1 cellular context compared by ENCODE assay signal in the genomic region with DNA sequence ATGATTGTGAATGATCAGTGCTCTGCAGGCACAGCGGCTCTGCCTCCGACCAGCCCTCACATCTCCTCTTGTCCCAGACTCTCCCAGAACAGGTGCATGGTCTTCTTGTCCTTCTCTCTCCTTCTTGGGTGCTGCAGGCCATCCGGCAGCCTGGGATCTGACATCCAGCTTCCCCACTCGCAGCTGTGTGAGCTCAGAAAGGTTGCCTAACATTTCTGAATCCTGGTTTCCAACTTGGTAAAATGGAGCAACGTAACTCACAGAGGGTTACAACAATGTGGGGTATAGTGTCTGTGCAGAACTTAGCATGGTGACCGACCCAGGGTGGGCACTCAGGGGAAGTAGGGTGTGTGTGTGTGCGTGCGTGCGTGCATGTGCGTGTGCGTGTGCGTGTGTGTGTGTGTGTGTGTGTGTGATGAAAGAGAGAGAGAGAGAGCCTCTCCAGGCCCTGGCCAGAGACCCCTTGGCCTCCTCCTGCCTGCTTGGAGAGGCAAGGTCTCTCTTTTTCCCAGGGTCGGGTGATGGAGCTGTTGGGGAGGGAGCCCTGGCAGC.
TF ChIP-seq lines count a peak whose summit lies in the region.

No MANE protein-coding gene starts in this region.

TF ChIP-seq in HepG2, 621 proteins besides CTCF, POLR2A, EP300 and RAD21 (continued from another document):
- TF ChIP-seq ZNF101 (CRISPR knock-in tag; IDR thresholded peaks at IDR 0.05; ENCODE audit: borderline replicate concordance, low read depth) (0 out of 2 replicates have a peak, but pooled peaks have one; percentile 16), SATB2 (CRISPR knock-in tag; IDR thresholded peaks at IDR 0.05) (peak; percentile 8; the same call in 1 of the 2 replicates), ZNF547 (CRISPR knock-in tag; IDR thresholded peaks at IDR 0.05) (peak; percentile 29), PAX8 (CRISPR knock-in tag; IDR thresholded peaks at IDR 0.05; ENCODE audit: borderline replicate concordance) (0 out of 2 replicates have a peak, but pooled peaks have one; percentile 50), IKZF1 (IDR thresholded peaks at IDR 0.05) (no peak), ARID2 (CRISPR knock-in tag; IDR thresholded peaks at IDR 0.05; ENCODE audit: borderline replicate concordance) (0 out of 2 replicates have a peak, but pooled peaks have one; percentile 69), JDP2 (CRISPR knock-in tag; IDR thresholded peaks at IDR 0.05; ENCODE audit: borderline replicate concordance) (no peak; the same call in 1 of the 2 replicates), ZKSCAN1 (IDR thresholded peaks at IDR 0.05; ENCODE audit: low read length) (peak; percentile 13; the same call in 1 of the 2 replicates), ZNF256 (CRISPR knock-in tag; conservative IDR thresholded peaks at IDR 0.05) (0 out of 2 replicates have a peak, but pooled peaks have one; percentile 23), KDM1A (CRISPR knock-in tag; IDR thresholded peaks at IDR 0.05) (0 out of 2 replicates have a peak, but pooled peaks have one; percentile 1), BRD4 (CRISPR knock-in tag; IDR thresholded peaks at IDR 0.05) (0 out of 2 replicates have a peak, but pooled peaks have one; percentile 41), KLF11 (CRISPR knock-in tag; IDR thresholded peaks at IDR 0.05) (no peak), AGO2 (optimal IDR thresholded peaks at IDR 0.05; ENCODE audit: low read depth, low read length) (peak; percentile 61), ZFP82 (CRISPR knock-in tag; IDR thresholded peaks at IDR 0.05; ENCODE audit: borderline replicate concordance) (0 out of 2 replicates have a peak, but pooled peaks have one; percentile 65), CEBPG (CRISPR knock-in tag; IDR thresholded peaks at IDR 0.05) (0 out of 2 replicates have a peak, but pooled peaks have one; percentile 26), ZNF207 (IDR thresholded peaks at IDR 0.05; ENCODE audit: borderline replicate concordance) (0 out of 2 replicates have a peak, but pooled peaks have one; percentile 29), ZNF558 (CRISPR knock-in tag; IDR thresholded peaks at IDR 0.05; ENCODE audit: borderline replicate concordance) (peak; percentile 29; the same call in 1 of the 2 replicates), ZNF768 (CRISPR knock-in tag; IDR thresholded peaks at IDR 0.05) (peak; percentile 96), ZNF780A (CRISPR knock-in tag; IDR thresholded peaks at IDR 0.05) (peak; percentile 52; the same call in 1 of the 2 replicates), SMAD9 (CRISPR knock-in tag; IDR thresholded peaks at IDR 0.05) (0 out of 2 replicates have a peak, but pooled peaks have one; percentile 6), SNAPC2 (CRISPR knock-in tag; IDR thresholded peaks at IDR 0.05) (no peak)
- TF ChIP-seq, protein P1, sequence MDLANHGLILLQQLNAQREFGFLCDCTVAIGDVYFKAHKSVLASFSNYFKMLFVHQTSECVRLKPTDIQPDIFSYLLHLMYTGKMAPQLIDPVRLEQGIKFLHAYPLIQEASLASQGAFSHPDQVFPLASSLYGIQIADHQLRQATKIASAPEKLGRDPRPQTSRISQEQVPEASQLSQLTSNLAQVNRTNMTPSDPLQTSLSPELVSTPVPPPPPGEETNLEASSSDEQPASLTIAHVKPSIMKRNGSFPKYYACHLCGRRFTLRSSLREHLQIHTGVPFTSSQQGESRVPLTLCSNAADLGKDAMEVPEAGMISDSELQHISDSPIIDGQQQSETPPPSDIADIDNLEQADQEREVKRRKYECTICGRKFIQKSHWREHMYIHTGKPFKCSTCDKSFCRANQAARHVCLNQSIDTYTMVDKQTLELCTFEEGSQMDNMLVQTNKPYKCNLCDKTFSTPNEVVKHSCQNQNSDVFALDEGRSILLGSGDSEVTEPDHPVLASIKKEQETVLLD (CRISPR knock-in tag; IDR thresholded peaks at IDR 0.05; ENCODE audit: low read depth), result 0 out of 2 replicates have a peak, but pooled peaks have one; percentile 2
- TF ChIP-seq, protein P2, sequence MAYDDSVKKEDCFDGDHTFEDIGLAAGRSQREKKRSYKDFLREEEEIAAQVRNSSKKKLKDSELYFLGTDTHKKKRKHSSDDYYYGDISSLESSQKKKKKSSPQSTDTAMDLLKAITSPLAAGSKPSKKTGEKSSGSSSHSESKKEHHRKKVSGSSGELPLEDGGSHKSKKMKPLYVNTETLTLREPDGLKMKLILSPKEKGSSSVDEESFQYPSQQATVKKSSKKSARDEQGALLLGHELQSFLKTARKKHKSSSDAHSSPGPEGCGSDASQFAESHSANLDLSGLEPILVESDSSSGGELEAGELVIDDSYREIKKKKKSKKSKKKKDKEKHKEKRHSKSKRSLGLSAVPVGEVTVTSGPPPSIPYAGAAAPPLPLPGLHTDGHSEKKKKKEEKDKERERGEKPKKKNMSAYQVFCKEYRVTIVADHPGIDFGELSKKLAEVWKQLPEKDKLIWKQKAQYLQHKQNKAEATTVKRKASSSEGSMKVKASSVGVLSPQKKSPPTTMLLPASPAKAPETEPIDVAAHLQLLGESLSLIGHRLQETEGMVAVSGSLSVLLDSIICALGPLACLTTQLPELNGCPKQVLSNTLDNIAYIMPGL (CRISPR knock-in tag; IDR thresholded peaks at IDR 0.05; ENCODE audit: borderline replicate concordance in 1 of 2, low read depth in 1 of 2), result 0 out of 4 replicates have a peak, but pooled peaks of 1 of the 2 experiments have one; percentile 5
